Comparison of ENCODE assay signal across 1 cellular context in genomic region chr7:1812693-1813393, GRCh38.
TF ChIP-seq lines count a peak whose summit lies in the region.

No MANE protein-coding gene starts in this region.

TF ChIP-seq in SK-N-SH treated with all-trans-retinoic acid at 6 μM for 48 hours, 23 proteins besides CTCF, POLR2A, EP300 and RAD21 (continued from another document):
- no peak for TF ChIP-seq CSRNP3 (CRISPR knock-in tag; IDR thresholded peaks at IDR 0.05)
- no peak for TF ChIP-seq ESRRG (CRISPR knock-in tag; IDR thresholded peaks at IDR 0.05)
